ENCODE assay signal across 5 cellular contexts in genomic region chr7:63039882-63040281, GRCh38.
"Had no signal": no experiment of that assay in that cellular context is flagged by ENCODE, and none has a peak within 500 bp of the region (broad histone marks: within the 10 kb centered on the region; RNA-seq: fewer than 3 reads in every experiment).

No MANE protein-coding gene starts in this region.

- ATAC-seq: GM23338, HepG2 had no signal

- DNase-seq: H9, HCEC 1CT had no signal

- H3K27me3 Mint-ChIP-seq: IgD-negative memory B cell had no signal

- H3K4me1 Mint-ChIP-seq: GM23338, H9, IgD-negative memory B cell had no signal

- H3K27ac Mint-ChIP-seq: GM23338, H9, IgD-negative memory B cell had no signal

- H3K4me3 Mint-ChIP-seq: GM23338, H9, IgD-negative memory B cell had no signal
